Comparison of ENCODE assay signal across 23 cellular contexts in the genomic region with DNA sequence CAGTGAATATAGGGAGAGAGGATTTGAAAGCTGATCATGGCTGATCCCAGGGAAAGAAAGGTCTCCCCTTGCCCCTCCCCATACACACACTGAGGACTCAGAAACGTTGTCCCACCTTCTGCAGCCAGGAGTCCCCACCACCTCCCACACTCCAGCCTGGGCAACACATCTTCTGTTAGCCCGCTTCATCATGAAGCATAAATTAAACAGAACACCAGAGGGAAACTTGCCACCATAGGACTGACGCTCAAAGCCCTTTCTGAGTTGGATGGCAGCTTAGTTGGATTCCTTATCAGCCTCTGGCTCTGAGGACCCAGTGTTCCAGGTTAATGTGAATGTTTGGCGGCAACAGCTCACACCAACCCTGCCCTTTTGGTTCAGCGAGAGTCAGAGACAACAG. TPM values are rescaled to one million over a fixed set of nuclear protein-coding genes. Genes with fewer than 3 reads are reported as not detected.
DNase-seq lines count a peak whose midpoint lies in the region; ATAC-seq and TF ChIP-seq lines count a peak whose summit lies in the region.
"Had no signal": no experiment of that assay in that cellular context is flagged by ENCODE, and none has a peak within 500 bp of the region (broad histone marks: within the 10 kb centered on the region; RNA-seq: fewer than 3 reads in every experiment).

No MANE protein-coding gene starts in this region.

- peaks cover 82% of the 10 kb centered on the region for H3K36me3 ChIP-seq in OCI-LY7 (ENCODE audit: insufficient read depth, low read length)
- H3K36me3 ChIP-seq: ovary, sigmoid colon had no signal

- DNase-seq in NCI-H82 (lab: John Stamatoyannopoulos, UW) (peak; percentile 21), NCI-H82 treated with DMSO at 0.1 percent for 48 hours (lab: John Stamatoyannopoulos, UW; ENCODE audit: unreplicated experiment) (no peak), OCI-LY7 (ENCODE audit: low spot score) (no peak), ecto neural progenitor cell (ENCODE audit: low spot score) (peak; percentile 46), nephron progenitor cell (no peak), SW480 (ENCODE audit: low spot score) (no peak)
- DNase-seq: 8988T; activated CD4-positive, alpha-beta T cell treated with anti-CD3 and anti-CD28 coated beads for 1 hour; C1 segment of cervical spinal cord; effector memory CD8-positive, alpha-beta T cell; GDM1; glutamatergic neuron; GOT3; NCI-H146; NCI-H748 treated with DMSO at 0.1 percent for 48 hours; ovary; PC-3; sigmoid colon; stomach; upper lobe of left lung had no signal

- no peak overlapping the region for H3K4me3 ChIP-seq in OCI-LY7 (ENCODE audit: low read depth, low read length, poor library complexity, severe bottlenecking)
- H3K4me3 ChIP-seq: ovary, sigmoid colon, stomach, upper lobe of left lung had no signal

- H3K9me2 ChIP-seq in OCI-LY7 (ENCODE audit: insufficient read depth, low read length), result no peaks in the 10 kb centered on the region

- H3K27ac Mint-ChIP-seq in nephron progenitor cell, result peak overlapping the region; percentile 53
- H3K27ac Mint-ChIP-seq: activated T-helper 1 cell treated with anti-CD3 and anti-CD28 coated beads, Interleukin-12 subunit alpha, Interleukin-12 subunit beta, Interleukin-2, Interleukin-4 antibody, amounts not matched to agents 30 ng/mL and 10 ng/mL and 1 ng/mL, durations not matched to agents 14 hours and 24 hours and 36 hours had no signal

- TF ChIP-seq CTCF in OCI-LY7 (conservative IDR thresholded peaks at IDR 0.05; ENCODE audit: low read length) (0 out of 2 replicates have a peak, but pooled peaks have one; percentile 13), nephron progenitor cell (IDR thresholded peaks at IDR 0.05) (no peak)

- ATAC-seq in GM21737 (IDR thresholded peaks at IDR 0.05; ENCODE audit: unreplicated experiment) (no peak), HG03378 (IDR thresholded peaks at IDR 0.05; ENCODE audit: unreplicated experiment) (no peak)
- ATAC-seq: effector memory CD8-positive, alpha-beta T cell; PC-3 had no signal

- no peaks in the 10 kb centered on the region for H4K20me1 ChIP-seq in OCI-LY7 (ENCODE audit: insufficient read depth, low read length)

- CTCF ChIA-PET in OCI-LY7 (lab: Charles Lee; ENCODE audit: unreplicated experiment), result no interaction called here

- no peak overlapping the region for H3K27ac ChIP-seq in OCI-LY7 (ENCODE audit: low read depth, low read length, poor library complexity, severe bottlenecking)
- H3K27ac ChIP-seq: ovary, sigmoid colon, stomach, upper lobe of left lung had no signal

- no peak overlapping the region for H3K4me2 ChIP-seq in OCI-LY7 (ENCODE audit: low read length)

- H3K4me3 Mint-ChIP-seq in nephron progenitor cell, result no peak overlapping the region
- H3K4me3 Mint-ChIP-seq: activated T-helper 1 cell treated with anti-CD3 and anti-CD28 coated beads, Interleukin-12 subunit alpha, Interleukin-12 subunit beta, Interleukin-2, Interleukin-4 antibody, amounts not matched to agents 30 ng/mL and 10 ng/mL and 1 ng/mL, durations not matched to agents 14 hours and 24 hours and 36 hours; effector memory CD8-positive, alpha-beta T cell had no signal

- peaks cover 23% of the 10 kb centered on the region for H3K4me1 Mint-ChIP-seq in nephron progenitor cell

- H3K27me3 Mint-ChIP-seq in nephron progenitor cell (ENCODE audit: low read depth, poor library complexity), result no peaks in the 10 kb centered on the region
- H3K27me3 Mint-ChIP-seq: effector memory CD8-positive, alpha-beta T cell had no signal

- no peaks in the 10 kb centered on the region for H3K9me3 ChIP-seq in OCI-LY7 (ENCODE audit: low read length)
- H3K9me3 ChIP-seq: ovary, sigmoid colon, stomach, upper lobe of left lung had no signal

- peaks cover 8% of the 10 kb centered on the region for H3K36me3 Mint-ChIP-seq in nephron progenitor cell (ENCODE audit: low read depth)

- POLR2A ChIA-PET in OCI-LY7 (lab: Charles Lee), result no interaction called here

- H3K79me2 ChIP-seq in OCI-LY7 (ENCODE audit: insufficient read depth, low read depth, low read length), result no peaks in the 10 kb centered on the region

- peaks cover 5% of the 10 kb centered on the region for H3K9me3 Mint-ChIP-seq in nephron progenitor cell
- H3K9me3 Mint-ChIP-seq: activated T-helper 1 cell treated with anti-CD3 and anti-CD28 coated beads, Interleukin-12 subunit alpha, Interleukin-12 subunit beta, Interleukin-2, Interleukin-4 antibody, amounts not matched to agents 30 ng/mL and 10 ng/mL and 1 ng/mL, durations not matched to agents 14 hours and 24 hours and 36 hours; effector memory CD8-positive, alpha-beta T cell had no signal

- no TSS peak for BruUV-seq in OCI-LY7 (replicated peaks; lab: Mats Ljungman, UMichigan)

- no peak overlapping the region for H2AFZ ChIP-seq in OCI-LY7 (ENCODE audit: low read length)

- H3K4me1 ChIP-seq in OCI-LY7 (ENCODE audit: insufficient read depth, low read length, poor library complexity, severe bottlenecking), result peaks cover 4% of the 10 kb centered on the region

- intact Hi-C loops in OCI-LY7 (cut with micrococcal nuclease; ENCODE audit: unreplicated experiment), result no loop called here

RNA-seq across cellular contexts. Expression of gene ARHGAP27, which starts 33.9 kb away (rescaled TPM):
- 55.5 and 66.1 TPM in 2 replicates for total RNA-seq in OCI-LY7 (2014; rRNA removed; shearing (Covaris generic))
- total RNA-seq in OCI-LY7 (2022), result 56.8 and 62.7 TPM in 2 replicates

Comparison
In these comparisons a context has a peak if more than half of its experiments do, and no peak if none do; other contexts are left out.
1. DNase-seq: peak in NCI-H82 (single experiment) and ecto neural progenitor cell (single experiment); none in NCI-H82 treated with DMSO at 0.1 percent for 48 hours (single experiment), OCI-LY7 (single experiment), nephron progenitor cell (single experiment) and SW480 (single experiment).